ENCODE assay signal across 8 cellular contexts in the genomic region with DNA sequence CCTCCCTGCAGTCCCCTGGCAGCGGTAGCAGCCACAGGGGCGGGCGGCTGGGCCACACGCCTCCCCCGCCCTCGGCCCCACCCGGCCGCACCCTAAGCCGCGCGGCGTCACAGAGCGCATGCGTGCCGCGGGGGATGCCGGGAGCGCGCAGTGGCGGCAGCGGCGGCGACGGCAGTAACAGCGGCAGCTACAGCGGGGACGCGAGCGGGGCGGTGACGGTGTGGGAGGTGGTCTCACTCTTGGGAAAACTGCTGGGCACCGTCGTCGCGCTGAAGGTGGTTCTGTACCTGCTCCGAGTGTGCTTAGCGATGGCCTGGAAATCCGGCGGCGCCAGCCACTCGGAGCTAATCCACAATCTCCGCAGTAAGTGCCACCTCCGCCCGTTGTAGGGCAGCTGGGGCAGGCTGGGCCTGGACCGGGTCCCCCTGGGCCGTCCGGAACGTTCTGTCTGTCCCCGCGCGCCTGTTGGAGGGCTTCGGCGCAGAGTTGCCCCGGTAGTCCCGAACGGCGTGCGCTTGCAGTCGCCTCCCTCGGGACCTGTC. TPM values are rescaled to one million over a fixed set of nuclear protein-coding genes. Genes with fewer than 3 reads are reported as not detected.
DNase-seq lines count a peak whose midpoint lies in the region; ATAC-seq and TF ChIP-seq lines count a peak whose summit lies in the region.

A gene (plus strand): TSS at position 148 of the 542 bp plus-strand sequence. CDS start 161 bp downstream, at position 309.

- peak within 1 kb of the TSS; percentile 84; the same call in 1 of the 2 replicates for H3K27ac ChIP-seq in HUES64 (ENCODE audit: low read depth, low read length)
- H3K27ac ChIP-seq in OCI-LY3 (ENCODE audit: low read length): peak within 1 kb of the TSS; percentile 65

- DNase-seq in DMS 273 (lab: John Stamatoyannopoulos, UW; ENCODE audit: unreplicated experiment) (peak; percentile 97), activated T-cell treated with anti-CD3 and anti-CD28 coated beads for 24 hours (ENCODE audit: low read depth) (peak; percentile 92), epithelial cell of esophagus (ENCODE audit: low read depth) (peak; percentile 92), mucosa of descending colon (peak; percentile 89 to 96 (median 95))
- DNase-seq in stimulated activated CD8-positive, alpha-beta memory T cell treated with anti-CD3 and anti-CD28 coated beads, Interleukin-4, amount 100 ng/mL, for 24 hours (ENCODE audit: low read depth): peak; percentile 87

- TF ChIP-seq CTCF in OCI-LY3 (IDR thresholded peaks at IDR 0.05; ENCODE audit: low read depth, low read length) (no peak), epithelial cell of esophagus (IDR thresholded peaks at IDR 0.05; ENCODE audit: insufficient read depth, low read depth, low read length, missing control alignments) (no peak), mucosa of descending colon (IDR thresholded peaks at IDR 0.05) (no peak)

- H3K36me3 ChIP-seq in HUES64 (ENCODE audit: insufficient read depth, low read length) (no peaks in the 10 kb centered on the region), OCI-LY3 (replicated peaks; ENCODE audit: low read depth, low read length) (no peaks in the 10 kb centered on the region), mucosa of descending colon (ENCODE audit: low read depth) (no peaks in the 10 kb centered on the region)

- H3K9me3 ChIP-seq in HUES64 (ENCODE audit: insufficient read depth, low read depth, low read length): no peaks in the 10 kb centered on the region
- no peaks in the 10 kb centered on the region for H3K9me3 ChIP-seq in OCI-LY3 (ENCODE audit: insufficient read depth, low read length)
- H3K9me3 ChIP-seq in mucosa of descending colon: no peaks in the 10 kb centered on the region

- H3K27me3 ChIP-seq in HUES64 (ENCODE audit: insufficient read depth, low read length): no peaks in the 10 kb centered on the region
- no peaks in the 10 kb centered on the region for H3K27me3 ChIP-seq in OCI-LY3 (ENCODE audit: low read depth, low read length)

- peak within 1 kb of the TSS; percentile 92 for H3K9ac ChIP-seq in HUES64 (ENCODE audit: low read depth, low read length)
- peak within 1 kb of the TSS; percentile 93 for H3K9ac ChIP-seq in OCI-LY3 (ENCODE audit: low read length)

- H2AFZ ChIP-seq in OCI-LY3 (ENCODE audit: low read depth, low read length): no peak within 1 kb of the TSS

- H3K4me1 ChIP-seq in HUES64 (ENCODE audit: insufficient read depth, low read length) (no peaks in the 10 kb centered on the region; the same call in 1 of the 2 replicates), OCI-LY3 (ENCODE audit: low read length) (peaks cover 15% of the 10 kb centered on the region), mucosa of descending colon (ENCODE audit: low read depth) (peaks cover 30% of the 10 kb centered on the region)

- ATAC-seq in GM21515 (IDR thresholded peaks at IDR 0.05; ENCODE audit: unreplicated experiment) (peak; percentile 86), mucosa of descending colon (peak; percentile 98)

- WGBS in HUES64: under 1% methylated on average over 60 of the region's 60 CpGs

- H4K20me1 ChIP-seq in OCI-LY3 (ENCODE audit: insufficient read depth, low read length): peaks cover 21% of the 10 kb centered on the region; the same call in 1 of the 2 replicates

- peaks cover 68% of the 10 kb centered on the region for H3K79me2 ChIP-seq in OCI-LY3 (ENCODE audit: low read length)

- H3K4me3 ChIP-seq in HUES64 (ENCODE audit: low read length) (peak within 1 kb of the TSS; percentile 99), OCI-LY3 (ENCODE audit: low read length) (peak within 1 kb of the TSS; percentile 99), epithelial cell of esophagus (ENCODE audit: low read length) (peak within 1 kb of the TSS; percentile 96), mucosa of descending colon (peak within 1 kb of the TSS; percentile 69)

- intact Hi-C loops in mucosa of descending colon (cut with DNase I, micrococcal nuclease): no loop called here

- H3K4me2 ChIP-seq in OCI-LY3 (ENCODE audit: low read length): peak within 1 kb of the TSS; percentile 95

RNA-seq across cellular contexts. Expression of the gene that starts here (rescaled TPM):
- polyA plus RNA-seq in HUES64 (2013, experiment 1 of 2): 84.4 TPM
- 80.0 TPM for polyA plus RNA-seq in HUES64 (2013, experiment 2 of 2)
- 10 to 100 TPM; 51.9 to 72.4 (median 57.9) TPM for total RNA-seq in mucosa of descending colon

Comparison
In these comparisons a context has a peak if more than half of its experiments do, and no peak if none do; other contexts are left out.
1. Peak in every context shown above with its lines: DNase-seq, ATAC-seq, H3K4me3 ChIP-seq and H3K27ac ChIP-seq.